In the genomic region with DNA sequence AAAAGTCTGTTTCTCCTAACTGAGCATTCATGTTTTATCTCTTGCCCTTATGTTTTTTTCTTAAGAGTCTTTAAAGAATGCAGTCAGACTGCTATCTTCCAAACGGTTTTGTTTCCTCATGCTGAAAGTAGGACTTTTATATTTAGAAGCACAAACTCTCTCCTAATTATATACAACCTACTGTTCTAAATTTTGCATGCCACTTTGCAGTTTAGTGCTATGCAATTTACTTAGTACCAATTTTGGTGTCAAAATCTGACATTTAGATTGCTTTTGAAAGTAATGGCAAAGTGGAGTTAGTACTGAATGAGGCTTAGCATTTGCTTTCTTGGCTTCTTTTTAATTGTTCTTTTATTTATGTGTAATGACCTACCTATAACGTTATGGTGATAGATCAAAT, we compare ENCODE assay signal across 2 cellular contexts.
TF ChIP-seq lines count a peak whose summit lies in the region.

No MANE protein-coding gene starts in this region.

TF ChIP-seq in neural cell, 6 proteins besides CTCF, POLR2A, EP300 and RAD21 (continued from another document):
- TF ChIP-seq POLR2AphosphoS5 (IDR thresholded peaks at IDR 0.05) (peak; percentile 40), EZH2 (IDR thresholded peaks at IDR 0.05; ENCODE audit: borderline replicate concordance, insufficient read depth, low read length, poor library complexity, severe bottlenecking) (no peak)
TF ChIP-seq in neural cell: peak in this region for 2.

TF ChIP-seq in WTC11, 78 proteins besides CTCF, POLR2A, EP300 and RAD21 (continued from another document):
- TF ChIP-seq MYBL2 (CRISPR knock-in tag; IDR thresholded peaks at IDR 0.05) (no peak), SOX15 (CRISPR knock-in tag; IDR thresholded peaks at IDR 0.05) (no peak), ESRRA (CRISPR knock-in tag; IDR thresholded peaks at IDR 0.05; ENCODE audit: borderline replicate concordance) (no peak), NFE2L1 (CRISPR knock-in tag; IDR thresholded peaks at IDR 0.05) (no peak), ZNF423 (CRISPR knock-in tag; IDR thresholded peaks at IDR 0.05) (no peak), TEAD4 (CRISPR knock-in tag; IDR thresholded peaks at IDR 0.05) (no peak), SMAD4 (CRISPR knock-in tag; IDR thresholded peaks at IDR 0.05) (no peak)
- TF ChIP-seq, protein P1, sequence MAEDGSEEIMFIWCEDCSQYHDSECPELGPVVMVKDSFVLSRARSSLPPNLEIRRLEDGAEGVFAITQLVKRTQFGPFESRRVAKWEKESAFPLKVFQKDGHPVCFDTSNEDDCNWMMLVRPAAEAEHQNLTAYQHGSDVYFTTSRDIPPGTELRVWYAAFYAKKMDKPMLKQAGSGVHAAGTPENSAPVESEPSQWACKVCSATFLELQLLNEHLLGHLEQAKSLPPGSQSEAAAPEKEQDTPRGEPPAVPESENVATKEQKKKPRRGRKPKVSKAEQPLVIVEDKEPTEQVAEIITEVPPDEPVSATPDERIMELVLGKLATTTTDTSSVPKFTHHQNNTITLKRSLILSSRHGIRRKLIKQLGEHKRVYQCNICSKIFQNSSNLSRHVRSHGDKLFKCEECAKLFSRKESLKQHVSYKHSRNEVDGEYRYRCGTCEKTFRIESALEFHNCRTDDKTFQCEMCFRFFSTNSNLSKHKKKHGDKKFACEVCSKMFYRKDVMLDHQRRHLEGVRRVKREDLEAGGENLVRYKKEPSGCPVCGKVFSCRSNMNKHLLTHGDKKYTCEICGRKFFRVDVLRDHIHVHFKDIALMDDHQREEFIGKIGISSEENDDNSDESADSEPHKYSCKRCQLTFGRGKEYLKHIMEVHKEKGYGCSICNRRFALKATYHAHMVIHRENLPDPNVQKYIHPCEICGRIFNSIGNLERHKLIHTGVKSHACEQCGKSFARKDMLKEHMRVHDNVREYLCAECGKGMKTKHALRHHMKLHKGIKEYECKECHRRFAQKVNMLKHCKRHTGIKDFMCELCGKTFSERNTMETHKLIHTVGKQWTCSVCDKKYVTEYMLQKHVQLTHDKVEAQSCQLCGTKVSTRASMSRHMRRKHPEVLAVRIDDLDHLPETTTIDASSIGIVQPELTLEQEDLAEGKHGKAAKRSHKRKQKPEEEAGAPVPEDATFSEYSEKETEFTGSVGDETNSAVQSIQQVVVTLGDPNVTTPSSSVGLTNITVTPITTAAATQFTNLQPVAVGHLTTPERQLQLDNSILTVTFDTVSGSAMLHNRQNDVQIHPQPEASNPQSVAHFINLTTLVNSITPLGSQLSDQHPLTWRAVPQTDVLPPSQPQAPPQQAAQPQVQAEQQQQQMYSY (CRISPR knock-in tag; IDR thresholded peaks at IDR 0.05), result no peak
